In the genomic region with DNA sequence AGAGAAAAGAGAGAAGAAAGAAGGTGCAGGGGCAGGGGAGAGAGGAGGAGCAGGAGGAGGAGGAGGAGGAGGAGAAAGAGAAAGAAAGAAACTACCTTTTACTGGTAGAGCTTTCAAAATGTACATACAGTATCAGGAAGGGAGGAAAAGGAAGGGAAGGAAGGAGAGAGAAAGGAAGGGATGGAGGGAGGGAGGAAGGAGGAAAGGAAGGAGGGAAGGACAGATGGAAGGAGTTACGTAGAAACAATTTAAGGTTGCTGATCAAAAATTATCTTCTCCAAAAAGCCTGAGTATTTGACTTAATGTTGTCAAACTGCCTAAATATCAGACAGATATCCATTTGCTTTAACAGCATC, we compare ENCODE assay signal across 11 cellular contexts. TPM values are rescaled to one million over a fixed set of nuclear protein-coding genes. Genes with fewer than 3 reads are reported as not detected.
DNase-seq lines count a peak whose midpoint lies in the region; ATAC-seq and TF ChIP-seq lines count a peak whose summit lies in the region.
"Had no signal": no experiment of that assay in that cellular context is flagged by ENCODE, and none has a peak within 500 bp of the region (broad histone marks: within the 10 kb centered on the region; RNA-seq: fewer than 3 reads in every experiment).

No MANE protein-coding gene starts in this region.

- peak overlapping the region; percentile 82 to 94 (median 90) for H3K4me3 Mint-ChIP-seq in naive B cell
- H3K4me3 Mint-ChIP-seq: T-helper 1 cell treated with Interleukin-12 subunit alpha and Interleukin-12 subunit beta and Interleukin-4 antibody, amounts not matched to agents 30 μg/mL and 1 μg/mL, for 36 hours had no signal

- H3K27me3 ChIP-seq in OCI-LY3 (ENCODE audit: low read depth, low read length) (peaks cover 18% of the 10 kb centered on the region), tibial nerve (no peaks in the 10 kb centered on the region)

- H2AFZ ChIP-seq in OCI-LY3 (ENCODE audit: low read depth, low read length) = no peak overlapping the region

- peaks cover 60 to 82% (median 75%) of the 10 kb centered on the region in 3 donors for H3K4me1 Mint-ChIP-seq in naive B cell

- no peaks in the 10 kb centered on the region for H3K27me3 Mint-ChIP-seq in naive B cell

- peak overlapping the region; percentile 83 for H3K4me2 ChIP-seq in OCI-LY3 (ENCODE audit: low read length)

- TF ChIP-seq POLR2A in tibial nerve (IDR thresholded peaks at IDR 0.05) = no peak

- no peaks in the 10 kb centered on the region for H4K20me1 ChIP-seq in OCI-LY3 (ENCODE audit: insufficient read depth, low read length)

- TF ChIP-seq CTCF in OCI-LY3 (IDR thresholded peaks at IDR 0.05; ENCODE audit: low read depth, low read length) (no peak), tibial nerve (IDR thresholded peaks at IDR 0.05) (no peak)

- no peak for DNase-seq in naive B cell
- DNase-seq in activated CD4-positive, CD25-positive, alpha-beta regulatory T cell (lab: John Stamatoyannopoulos, UW) = no peak
- no peak for DNase-seq in NCI-H1694 treated with DMSO at 0.1 percent for 48 hours (lab: John Stamatoyannopoulos, UW)
- DNase-seq in inferior parietal cortex (ENCODE audit: extremely low spot score) = no peak
- no peak for DNase-seq in tibial nerve (ENCODE audit: low spot score in 2 of 2)
- DNase-seq: DMS 273 treated with DMSO at 0.1 percent for 48 hours had no signal

- H3K9me3 Mint-ChIP-seq in naive B cell = peaks cover 0 to 4% (median 0%) of the 10 kb centered on the region in 7 donors
- H3K9me3 Mint-ChIP-seq: T-helper 1 cell treated with Interleukin-12 subunit alpha and Interleukin-12 subunit beta and Interleukin-4 antibody, amounts not matched to agents 30 μg/mL and 1 μg/mL, for 36 hours had no signal

- 83 to 88% methylated on average over 1 of the region's 1 CpG for WGBS in tibial nerve, 2 donors

- H3K27ac Mint-ChIP-seq in naive B cell = peak overlapping the region; percentile 89 to 99 (median 96)
- H3K27ac Mint-ChIP-seq: T-helper 1 cell treated with Interleukin-12 subunit alpha and Interleukin-12 subunit beta and Interleukin-4 antibody, amounts not matched to agents 30 μg/mL and 1 μg/mL, for 36 hours had no signal

- H3K9ac ChIP-seq in OCI-LY3 (ENCODE audit: low read length) = peak overlapping the region; percentile 40

- H3K79me2 ChIP-seq in OCI-LY3 (ENCODE audit: low read length) = peaks cover 3% of the 10 kb centered on the region; the same call in 1 of the 2 replicates

- peak overlapping the region; percentile 79 for H3K27ac ChIP-seq in OCI-LY3 (ENCODE audit: low read length)
- peak overlapping the region in 1 of 4 donors; percentile 34 for H3K27ac ChIP-seq in tibial nerve

- peak overlapping the region; percentile 61 for H3K4me3 ChIP-seq in OCI-LY3 (ENCODE audit: low read length)
- H3K4me3 ChIP-seq in tibial nerve = no peak overlapping the region
- H3K4me3 ChIP-seq: lung had no signal

- ATAC-seq in GM19025 (IDR thresholded peaks at IDR 0.05; ENCODE audit: low read depth, unreplicated experiment) (peak; percentile 15), HG02798 (IDR thresholded peaks at IDR 0.05; ENCODE audit: poor library complexity, unreplicated experiment) (peak; percentile 32), naive B cell (ENCODE audit: low read depth in 2 of 2) (peak; percentile 20 to 21)

- H3K4me1 ChIP-seq in OCI-LY3 (ENCODE audit: low read length) (peaks cover 32% of the 10 kb centered on the region), tibial nerve (peaks cover 0 to 12% (median 2%) of the 10 kb centered on the region in 4 donors)

- H3K36me3 ChIP-seq in OCI-LY3 (replicated peaks; ENCODE audit: low read depth, low read length) (no peaks in the 10 kb centered on the region), tibial nerve (no peaks in the 10 kb centered on the region)

- no peak for TF ChIP-seq EP300 in tibial nerve (IDR thresholded peaks at IDR 0.05)

- H3K36me3 Mint-ChIP-seq in naive B cell = peaks cover 2 to 13% of the 10 kb centered on the region in 2 donors

- H3K9me3 ChIP-seq in OCI-LY3 (ENCODE audit: insufficient read depth, low read length) = peaks cover 4% of the 10 kb centered on the region; the same call in 1 of the 2 replicates
- H3K9me3 ChIP-seq in tibial nerve = no peaks in the 10 kb centered on the region

RNA-seq across cellular contexts. Expression of gene TBC1D9, which starts 13.4 kb away (rescaled TPM):
- polyA plus RNA-seq in naive B cell (ENCODE audit: low read depth in 6 of 6) = 10 to 100 TPM in 5 of 6 donors, 1 to 10 TPM in 1; 4.4 to 38.9 (median 21.2) TPM
- 10 to 100 TPM; 18.4 to 23.7 (median 19.6) TPM for total RNA-seq in tibial nerve
